ENCODE assay signal across 1 cellular context in the genomic region with DNA sequence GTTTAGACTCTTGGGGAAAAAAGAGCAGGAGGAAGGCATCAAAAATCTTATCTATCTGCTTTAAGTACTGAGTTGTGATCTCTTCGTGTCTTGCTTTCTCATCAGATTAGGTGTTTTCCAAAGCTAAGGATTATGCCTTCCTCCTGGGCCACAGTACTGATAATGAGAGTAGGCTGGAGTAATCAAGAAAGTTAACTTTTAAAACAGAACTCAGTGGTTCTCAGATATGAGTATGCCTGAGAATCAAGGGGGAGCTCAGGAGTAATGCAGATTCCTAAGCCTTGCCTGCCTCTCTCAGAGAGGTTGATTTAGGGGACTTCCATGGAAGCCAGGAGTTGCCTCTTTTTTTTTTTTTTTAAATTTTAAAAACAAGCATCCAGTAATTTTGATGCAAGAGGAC.
TF ChIP-seq lines count a peak whose summit lies in the region.

No MANE protein-coding gene starts in this region.

TF ChIP-seq in H1, 55 proteins besides CTCF, POLR2A, EP300 and RAD21:
- TF ChIP-seq CREB1 (IDR thresholded peaks at IDR 0.05) (no peak), ZNF274 (IDR thresholded peaks at IDR 0.05; ENCODE audit: borderline replicate concordance, extremely low read depth, low read length) (no peak), YY1 (IDR thresholded peaks at IDR 0.05; ENCODE audit: low read depth, low read length) (no peak), EZH2 (IDR thresholded peaks at IDR 0.05; ENCODE audit: low read depth, low read length, severe bottlenecking) (no peak), FOSL1 (IDR thresholded peaks at IDR 0.05; ENCODE audit: insufficient read depth, low read depth, low read length) (no peak), MAFK (IDR thresholded peaks at IDR 0.05; ENCODE audit: low read depth, low read length) (no peak)
- TF ChIP-seq, protein P1, sequence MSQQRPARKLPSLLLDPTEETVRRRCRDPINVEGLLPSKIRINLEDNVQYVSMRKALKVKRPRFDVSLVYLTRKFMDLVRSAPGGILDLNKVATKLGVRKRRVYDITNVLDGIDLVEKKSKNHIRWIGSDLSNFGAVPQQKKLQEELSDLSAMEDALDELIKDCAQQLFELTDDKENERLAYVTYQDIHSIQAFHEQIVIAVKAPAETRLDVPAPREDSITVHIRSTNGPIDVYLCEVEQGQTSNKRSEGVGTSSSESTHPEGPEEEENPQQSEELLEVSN (IDR thresholded peaks at IDR 0.05), result no peak
